ENCODE assay signal across 8 cellular contexts in genomic region chr3:40179016-40179415, GRCh38.
DNase-seq lines count a peak whose midpoint lies in the region; ATAC-seq and TF ChIP-seq lines count a peak whose summit lies in the region.

No MANE protein-coding gene starts in this region.

- CTCF ChIA-PET in WTC11 (lab: Charles Lee): interaction anchor here (0.7 to 2.1 kb wide), 18 partner anchors 8 to 637 kb away, joined by 3 to 17 read pairs (median 4); partner anchors contain the start of gene EIF1B

- no peaks in the 10 kb centered on the region for H3K27me3 Mint-ChIP-seq in WTC11 (ENCODE audit: low read depth)
- H3K27me3 Mint-ChIP-seq in central memory CD8-positive, alpha-beta T cell: peaks cover 7% of the 10 kb centered on the region

- H3K4me1 Mint-ChIP-seq in WTC11: peaks cover 6% of the 10 kb centered on the region
- H3K4me1 Mint-ChIP-seq in central memory CD8-positive, alpha-beta T cell: no peaks in the 10 kb centered on the region

- in situ Hi-C loops in Caki2 (cut with HindIII; ENCODE audit: low pct_unique_long_range_greater_than_20kb, low sequenced_read_pairs): no loop called here

- DNase-seq in Caki2 (ENCODE audit: low read depth) (peak; percentile 47), GOT3 (lab: John Stamatoyannopoulos, UW) (peak; percentile 9), NCI-H2029 (lab: John Stamatoyannopoulos, UW) (peak; percentile 72), WTC11 (ENCODE audit: low spot score) (peak; percentile 87), kidney tubule cell (ENCODE audit: low spot score) (peak; percentile 69), NK-92 (lab: John Stamatoyannopoulos, UW; ENCODE audit: unreplicated experiment) (no peak)
- peak; percentile 18 to 24 for DNase-seq in central memory CD8-positive, alpha-beta T cell (ENCODE audit: low spot score in 2 of 2)
- peak; percentile 61 for DNase-seq in stimulated activated CD4-positive, alpha-beta T cell treated with anti-CD3 and anti-CD28 coated beads, Interleukin-4, amount 100 ng/mL, for 24 hours

- H3K4me3 Mint-ChIP-seq in WTC11: no peak overlapping the region
- no peak overlapping the region for H3K4me3 Mint-ChIP-seq in central memory CD8-positive, alpha-beta T cell

- POLR2A ChIA-PET in WTC11 (lab: Charles Lee): no interaction called here

- H3K9me3 Mint-ChIP-seq in WTC11: peaks cover 5% of the 10 kb centered on the region; the same call in 1 of the 2 replicates
- H3K9me3 Mint-ChIP-seq in central memory CD8-positive, alpha-beta T cell: no peaks in the 10 kb centered on the region

- peak; percentile 75 for ATAC-seq in WTC11
- peak; percentile 36 for ATAC-seq in central memory CD8-positive, alpha-beta T cell (replicated peaks; ENCODE audit: extremely low read depth, poor library complexity, severe bottlenecking)

- H3K36me3 Mint-ChIP-seq in WTC11: no peaks in the 10 kb centered on the region
- H3K36me3 Mint-ChIP-seq in central memory CD8-positive, alpha-beta T cell (ENCODE audit: insufficient read depth): peaks cover 2% of the 10 kb centered on the region

- peak; percentile 52 for TF ChIP-seq CTCF in WTC11 (IDR thresholded peaks at IDR 0.05)

- no peak overlapping the region for H3K27ac Mint-ChIP-seq in WTC11
- no peak overlapping the region for H3K27ac Mint-ChIP-seq in central memory CD8-positive, alpha-beta T cell (ENCODE audit: low read depth)

TF ChIP-seq in WTC11, 78 proteins besides CTCF, POLR2A, EP300 and RAD21:
- TF ChIP-seq USF2 (CRISPR knock-in tag; IDR thresholded peaks at IDR 0.05) (no peak), ZNF232 (CRISPR knock-in tag; IDR thresholded peaks at IDR 0.05) (no peak), ZMAT4 (CRISPR knock-in tag; IDR thresholded peaks at IDR 0.05) (no peak), ZNF121 (CRISPR knock-in tag; IDR thresholded peaks at IDR 0.05) (no peak), PREB (CRISPR knock-in tag; IDR thresholded peaks at IDR 0.05; ENCODE audit: borderline replicate concordance) (no peak), FOXJ3 (CRISPR knock-in tag; IDR thresholded peaks at IDR 0.05; ENCODE audit: borderline replicate concordance) (no peak), ZSCAN18 (CRISPR knock-in tag; IDR thresholded peaks at IDR 0.05) (no peak), ZNF219 (CRISPR knock-in tag; IDR thresholded peaks at IDR 0.05; ENCODE audit: borderline replicate concordance) (no peak)
